7 cellular contexts compared by ENCODE assay signal in genomic region chr17:76537578-76538280, GRCh38. TPM values are rescaled to one million over a fixed set of nuclear protein-coding genes. Genes with fewer than 3 reads are reported as not detected.
DNase-seq lines count a peak whose midpoint lies in the region; ATAC-seq and TF ChIP-seq lines count a peak whose summit lies in the region.

TSS of gene CYGB (minus strand) at chr17:76537709. CDS start at chr17:76537542, 167 bp downstream.

- H3K4me3 ChIP-seq in Panc1 (ENCODE audit: low read depth in 2 of 2, low read length in 2 of 2) (peak within 1 kb of the TSS; percentile 29 to 37; a peak in 3 of 4 replicates), coronary artery (peak within 1 kb of the TSS; percentile 79), lower lobe of right lung (peak within 1 kb of the TSS; percentile 58), suprapubic skin (peak within 1 kb of the TSS; percentile 56)

- TF ChIP-seq EP300 in suprapubic skin (IDR thresholded peaks at IDR 0.05) = no peak

- intact Hi-C loops in Panc1 (cut with micrococcal nuclease; ENCODE audit: unreplicated experiment) = no loop called here
- intact Hi-C loops in lower lobe of right lung (cut with DNase I) = no loop called here

- CTCF ChIA-PET in Panc1 (lab: Charles Lee) = interaction anchor here (0.6 kb wide), 1 partner anchor 81 kb away, joined by 3 read pairs; no protein-coding TSS in a partner anchor

- H3K27ac ChIP-seq in Panc1 (ENCODE audit: low read length) = 0 out of 2 replicates have a peak within 1 kb of the TSS, but pooled peaks have one; percentile 1
- peak within 1 kb of the TSS; percentile 40 to 87 for H3K27ac ChIP-seq in coronary artery
- H3K27ac ChIP-seq in lower lobe of right lung = peak within 1 kb of the TSS; percentile 73
- peak within 1 kb of the TSS; percentile 57 for H3K27ac ChIP-seq in suprapubic skin

- no peak for TF ChIP-seq CTCF in Panc1 (IDR thresholded peaks at IDR 0.05)
- TF ChIP-seq CTCF in coronary artery (IDR thresholded peaks at IDR 0.05) = no peak
- TF ChIP-seq CTCF in lower lobe of right lung (IDR thresholded peaks at IDR 0.05) = no peak
- no peak for TF ChIP-seq CTCF in suprapubic skin (IDR thresholded peaks at IDR 0.05)

- H3K36me3 ChIP-seq in Panc1 (ENCODE audit: control insufficient read depth, insufficient read depth, low read length) = no peaks in the 10 kb centered on the region
- H3K36me3 ChIP-seq in lower lobe of right lung = no peaks in the 10 kb centered on the region
- H3K36me3 ChIP-seq in suprapubic skin = no peaks in the 10 kb centered on the region

- no peak for DNase-seq in Panc1 (ENCODE audit: low read depth, low spot score)
- DNase-seq in coronary artery (ENCODE audit: low spot score) = peak; percentile 73
- peak; percentile 59 for DNase-seq in lower lobe of right lung
- DNase-seq in suprapubic skin (ENCODE audit: low spot score in 2 of 2) = no peak
- DNase-seq in kidney tubule cell (ENCODE audit: low spot score) = no peak
- no peak for DNase-seq in NCI-H1417 treated with DMSO at 0.1 percent for 48 hours (lab: John Stamatoyannopoulos, UW)
- no peak for DNase-seq in stimulated activated CD4-positive, alpha-beta T cell treated with anti-CD3 and anti-CD28 coated beads, Interleukin-12 subunit alpha, Interleukin-12 subunit beta, amount 100 ng/mL, for 4 hours

- no TSS peak for BruUV-seq in Panc1 (replicated peaks; lab: Mats Ljungman, UMichigan)

- 0% methylated on average over 3 of the region's 95 CpGs for WGBS in suprapubic skin

- peak in 1 of 2 donors; percentile 23 for TF ChIP-seq POLR2A in suprapubic skin (IDR thresholded peaks at IDR 0.05)

- in situ Hi-C loops in Panc1 (cut with HindIII; ENCODE audit: low pct_unique_long_range_greater_than_20kb, low sequenced_read_pairs) = no loop called here

- POLR2A ChIA-PET in Panc1 (lab: Charles Lee) = no interaction called here

- H3K27me3 ChIP-seq in Panc1 (ENCODE audit: control insufficient read depth, insufficient read depth, low read length) = no peaks in the 10 kb centered on the region; the same call in 1 of the 2 replicates
- peaks cover 22% of the 10 kb centered on the region for H3K27me3 ChIP-seq in lower lobe of right lung (ENCODE audit: low read depth)
- H3K27me3 ChIP-seq in suprapubic skin = peaks cover 6% of the 10 kb centered on the region

- H3K4me1 ChIP-seq in Panc1 (ENCODE audit: control insufficient read depth, insufficient read depth, low read length) (peaks cover 28% of the 10 kb centered on the region), lower lobe of right lung (peaks cover 60% of the 10 kb centered on the region), suprapubic skin (peaks cover 51% of the 10 kb centered on the region)

- no peaks in the 10 kb centered on the region for H3K9me3 ChIP-seq in Panc1 (ENCODE audit: control insufficient read depth, insufficient read depth, low read depth, low read length)
- H3K9me3 ChIP-seq in lower lobe of right lung = no peaks in the 10 kb centered on the region
- H3K9me3 ChIP-seq in suprapubic skin = no peaks in the 10 kb centered on the region

- ATAC-seq in Panc1 (peak; percentile 6; the same call in 1 of the 2 replicates), lower lobe of right lung (peak in 1 of 2 donors; percentile 39)

RNA-seq across cellular contexts. Expression of gene CYGB, which starts in this region (rescaled TPM):
- total RNA-seq in Panc1 (2021; ENCODE audit: unreplicated experiment) (6.0 TPM), lower lobe of right lung (30.2 TPM), suprapubic skin (10 to 100 TPM in 2 of 4 donors, 1 to 10 TPM in 2; 2.8 to 18.2 (median 10.4) TPM)
- polyA plus RNA-seq in Panc1 (2012; ENCODE audit: insufficient read length) = 16.3 TPM

Comparison
In these comparisons a context has a peak if more than half of its experiments do, and no peak if none do; other contexts are left out.
1. DNase-seq: peak in coronary artery (single experiment) and lower lobe of right lung (single experiment); none in Panc1 (single experiment), suprapubic skin (0 of 2), kidney tubule cell (single experiment), NCI-H1417 treated with DMSO at 0.1 percent for 48 hours (single experiment) and stimulated activated CD4-positive, alpha-beta T cell treated with anti-CD3 and anti-CD28 coated beads, Interleukin-12 subunit alpha, Interleukin-12 subunit beta, amount 100 ng/mL, for 4 hours (single experiment).
2. H3K27ac ChIP-seq: peak in every context shown above with its lines; median percentile 73 in lower lobe of right lung; 64 in coronary artery; 57 in suprapubic skin; 1 in Panc1.
3. Peak in every context shown above with its lines, with median percentiles within 50 percentile points of each other: H3K4me3 ChIP-seq.